Comparison of ENCODE assay signal across 22 cellular contexts in the genomic region with DNA sequence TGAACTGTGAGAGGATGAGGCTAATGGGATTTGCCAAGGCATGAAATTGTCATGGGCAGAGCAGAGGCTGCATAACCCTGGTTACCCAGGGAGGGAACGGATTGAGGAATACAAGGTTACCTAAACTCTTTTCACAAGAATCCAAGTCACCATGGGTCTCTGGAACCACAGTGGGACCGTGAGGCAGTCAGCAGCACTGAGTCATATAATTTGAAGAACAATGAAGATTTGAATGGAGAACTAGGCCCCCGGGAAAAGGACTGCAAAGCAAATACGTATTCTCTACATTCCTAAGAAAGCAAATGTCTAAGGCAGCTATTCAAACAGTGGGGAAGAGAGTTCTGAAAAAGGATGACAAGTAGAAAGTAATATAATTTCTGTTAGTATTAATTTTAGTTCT. TPM values are rescaled to one million over a fixed set of nuclear protein-coding genes. Genes with fewer than 3 reads are reported as not detected.
"Had no signal": no experiment of that assay in that cellular context is flagged by ENCODE, and none has a peak within 500 bp of the region (broad histone marks: within the 10 kb centered on the region; RNA-seq: fewer than 3 reads in every experiment).

No MANE protein-coding gene starts in this region.

- H3K9me3 ChIP-seq: left ventricle myocardium inferior, tibial artery had no signal

- H3K4me1 Mint-ChIP-seq: activated CD4-positive, alpha-beta T cell treated with anti-CD3 and anti-CD28 coated beads for 36 hours; natural killer cell had no signal

- H3K27me3 Mint-ChIP-seq: activated CD4-positive, alpha-beta T cell treated with anti-CD3 and anti-CD28 coated beads for 36 hours; activated naive CD8-positive, alpha-beta T cell; dendritic cell treated with granulocyte-macrophage colony-stimulating factor and Interleukin-4, amounts not matched to agents 40 ng/mL and 50 ng/mL, for 4 days had no signal

- H3K4me3 Mint-ChIP-seq: activated CD4-positive, alpha-beta T cell treated with anti-CD3 and anti-CD28 coated beads for 36 hours; activated naive CD8-positive, alpha-beta T cell; dendritic cell treated with granulocyte-macrophage colony-stimulating factor and Interleukin-4, amounts not matched to agents 40 ng/mL and 50 ng/mL, for 4 days; natural killer cell had no signal

- H3K9me3 Mint-ChIP-seq: dendritic cell treated with granulocyte-macrophage colony-stimulating factor and Interleukin-4, amounts not matched to agents 40 ng/mL and 50 ng/mL, for 4 days; natural killer cell had no signal

- H3K27me3 ChIP-seq: tibial artery had no signal

- H3K27ac Mint-ChIP-seq: activated CD4-positive, alpha-beta T cell treated with anti-CD3 and anti-CD28 coated beads for 36 hours; activated naive CD8-positive, alpha-beta T cell; dendritic cell treated with granulocyte-macrophage colony-stimulating factor and Interleukin-4, amounts not matched to agents 40 ng/mL and 50 ng/mL, for 4 days; natural killer cell had no signal

- DNase-seq: activated CD4-positive, alpha-beta T cell treated with anti-CD3 and anti-CD28 coated beads for 36 hours; activated CD4-positive, alpha-beta T cell treated with anti-CD3 and anti-CD28 coated beads, Interleukin-2, amount 50 U/mL, for 48 hours; activated T-cell treated with anti-CD3 and anti-CD28 coated beads for 4 hours; hypothalamus; left ventricle myocardium inferior; mesenchymal stem cell; natural killer cell; stimulated activated CD4-positive, alpha-beta T cell treated with anti-CD3 and anti-CD28 coated beads, Interleukin-12 subunit alpha, Interleukin-12 subunit beta, amount 100 ng/mL, for 4 hours; stimulated activated CD4-positive, alpha-beta T cell treated with anti-CD3 and anti-CD28 coated beads, Interleukin-1b, Interleukin-23, amount 100 ng/mL, for 48 hours; stimulated activated naive CD4-positive, alpha-beta T cell treated with Interleukin-2 at 50 U/mL for 16 hours; substantia nigra; SW 1271; T-helper 2 cell; tibial artery had no signal

- H3K4me3 ChIP-seq: left ventricle myocardium inferior, tibial artery had no signal

- H3K4me1 ChIP-seq: tibial artery had no signal

- H3K27ac ChIP-seq: epithelial cell of prostate, left ventricle myocardium inferior, tibial artery had no signal

RNA-seq across cellular contexts. Expression of a gene that starts 55.0 kb away (rescaled TPM):
- total RNA-seq: activated CD4-positive, alpha-beta T cell treated with anti-CD3 and anti-CD28 coated beads for 36 hours; cerebellum; fibroblast of lung; frontal cortex; kidney epithelial cell; left ventricle myocardium inferior; natural killer cell; posterior vena cava had no signal
- polyA plus RNA-seq: fibroblast of lung had no signal
